19 cellular contexts compared by ENCODE assay signal in genomic region chr10:131571346-131571745, GRCh38.
DNase-seq lines count a peak whose midpoint lies in the region; ATAC-seq and TF ChIP-seq lines count a peak whose summit lies in the region.
"Had no signal": no experiment of that assay in that cellular context is flagged by ENCODE, and none has a peak within 500 bp of the region (broad histone marks: within the 10 kb centered on the region; RNA-seq: fewer than 3 reads in every experiment).

No MANE protein-coding gene starts in this region.

- no peaks in the 10 kb centered on the region for H3K36me3 Mint-ChIP-seq in progenitor cell of endocrine pancreas (ENCODE audit: insufficient read depth)
- H3K36me3 Mint-ChIP-seq: CD4-positive, CD25-positive, alpha-beta regulatory T cell; CD8-positive, alpha-beta memory T cell had no signal

- peak; percentile 9 for DNase-seq in colonic mucosa
- peak; percentile 35 for DNase-seq in left lobe of liver (ENCODE audit: low spot score)
- DNase-seq in progenitor cell of endocrine pancreas (ENCODE audit: low spot score, unreplicated experiment): peak; percentile 1
- no peak for DNase-seq in KG1 (lab: John Stamatoyannopoulos, UW)
- DNase-seq in foreskin melanocyte: no peak
- DNase-seq: ACHN; BE2C; C1 segment of cervical spinal cord; CD4-positive, CD25-positive, alpha-beta regulatory T cell; CD8-positive, alpha-beta memory T cell; COR-L47; DMS 273 treated with DMSO at 0.1 percent for 48 hours; DMS53; DND-41; EL; H9 had no signal

- H3K27ac ChIP-seq in colonic mucosa: no peak overlapping the region
- H3K27ac ChIP-seq: HL-60 had no signal

- no peak overlapping the region for H3K4me3 Mint-ChIP-seq in progenitor cell of endocrine pancreas (ENCODE audit: low read depth)
- H3K4me3 Mint-ChIP-seq: CD4-positive, CD25-positive, alpha-beta regulatory T cell; CD8-positive, alpha-beta memory T cell; H9 had no signal

- TF ChIP-seq CTCF in colonic mucosa (IDR thresholded peaks at IDR 0.05) (no peak), progenitor cell of endocrine pancreas (IDR thresholded peaks at IDR 0.05; ENCODE audit: unreplicated experiment) (no peak)

- H3K4me1 ChIP-seq in colonic mucosa: no peaks in the 10 kb centered on the region
- H3K4me1 ChIP-seq: BE2C had no signal

- H3K4me1 Mint-ChIP-seq in progenitor cell of endocrine pancreas (ENCODE audit: low read depth): peaks cover 5% of the 10 kb centered on the region
- H3K4me1 Mint-ChIP-seq: CD4-positive, CD25-positive, alpha-beta regulatory T cell; CD8-positive, alpha-beta memory T cell had no signal

- no peak overlapping the region for H3K4me3 ChIP-seq in colonic mucosa
- H3K4me3 ChIP-seq: GM12878 had no signal

- no peak overlapping the region for H3K9ac ChIP-seq in colonic mucosa (ENCODE audit: low read depth in 2 of 2, low read length in 2 of 2)

- H3K9me3 ChIP-seq in colonic mucosa: no peaks in the 10 kb centered on the region
- H3K9me3 ChIP-seq: BE2C had no signal

- intact Hi-C loops in colonic mucosa (cut with DNase I): no loop called here

- no peaks in the 10 kb centered on the region for H3K9me3 Mint-ChIP-seq in progenitor cell of endocrine pancreas (ENCODE audit: low read depth)
- H3K9me3 Mint-ChIP-seq: H9 had no signal

- H3K36me3 ChIP-seq in colonic mucosa: no peaks in the 10 kb centered on the region
- H3K36me3 ChIP-seq: BE2C had no signal

- no peak overlapping the region for H3K27ac Mint-ChIP-seq in progenitor cell of endocrine pancreas
- H3K27ac Mint-ChIP-seq: CD4-positive, CD25-positive, alpha-beta regulatory T cell; CD8-positive, alpha-beta memory T cell had no signal

- H3K27me3 Mint-ChIP-seq in progenitor cell of endocrine pancreas: peaks cover 10% of the 10 kb centered on the region

- no peak for ATAC-seq in left lobe of liver
- ATAC-seq in HG02763 (IDR thresholded peaks at IDR 0.05; ENCODE audit: unreplicated experiment): no peak
- ATAC-seq: GM12878 had no signal

- no peaks in the 10 kb centered on the region for H3K27me3 ChIP-seq in colonic mucosa
- H3K27me3 ChIP-seq: BE2C had no signal

Comparison
In these comparisons a context has a peak if more than half of its experiments do, and no peak if none do; other contexts are left out.
1. DNase-seq: peak in colonic mucosa (single experiment), left lobe of liver (single experiment) and progenitor cell of endocrine pancreas (single experiment); none in KG1 (single experiment) and foreskin melanocyte (single experiment).